In the genomic region with DNA sequence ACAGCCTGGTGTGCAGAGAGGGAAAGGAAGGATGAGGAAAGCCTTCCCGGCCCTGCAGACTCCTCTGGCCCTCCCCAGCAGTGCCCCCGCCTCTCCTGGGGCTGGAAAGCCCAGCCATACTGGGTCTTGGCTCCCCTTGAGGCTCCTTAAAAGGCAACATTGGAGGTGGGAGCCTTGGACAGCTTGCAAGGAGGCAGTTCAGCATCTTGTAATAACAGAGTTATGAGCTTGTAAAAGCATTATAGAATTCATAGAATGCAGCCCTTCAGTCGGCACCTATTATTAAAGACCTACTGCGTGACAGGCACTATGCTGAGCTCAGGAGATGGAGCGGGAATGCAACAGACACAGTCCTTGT, we compare ENCODE assay signal across 13 cellular contexts. TPM values are rescaled to one million over a fixed set of nuclear protein-coding genes. Genes with fewer than 3 reads are reported as not detected.
A peak's percentile ranks its signal among the peaks of the same experiment; 100 is the strongest.
DNase-seq lines count a peak whose midpoint lies in the region; TF ChIP-seq lines count a peak whose summit lies in the region.
"Had no signal": no experiment of that assay in that cellular context is flagged by ENCODE, and none has a peak within 500 bp of the region (broad histone marks: within the 10 kb centered on the region; RNA-seq: fewer than 3 reads in every experiment).

No MANE protein-coding gene starts in this region.

- whole genome bisulfite sequencing in neuronal stem cell (ENCODE audit: extremely low coverage in 2 of 2, insufficient read length in 2 of 2, insufficient replicate concordance in 1 of 2), 2 donors = no CpG with 5 or more reads among the region's 5 CpGs
- 35 to 43% methylated on average over 4 to 5 of the region's 5 CpGs for WGBS in transverse colon (ENCODE audit: low coverage in 1 of 2), 2 donors

- H3K4me2 ChIP-seq in neuronal stem cell (ENCODE audit: insufficient read depth, low read length, poor library complexity, severe bottlenecking) = no peak overlapping the region

- H3K4me3 ChIP-seq in neuronal stem cell (ENCODE audit: low read length in 2 of 2) (no peak overlapping the region), transverse colon (peak overlapping the region in 1 of 4 donors; percentile 13)

- H2BK5ac ChIP-seq in neuronal stem cell (ENCODE audit: low read length) = no peak overlapping the region

- H2AFZ ChIP-seq in neuronal stem cell (ENCODE audit: low read length) = peak overlapping the region; percentile 13

- H3K27ac ChIP-seq in RWPE1 = peak overlapping the region; percentile 41
- H3K27ac ChIP-seq in epithelial cell of prostate = peak overlapping the region; percentile 45
- no peak overlapping the region for H3K27ac ChIP-seq in neuronal stem cell (replicated peaks; ENCODE audit: low read length)
- peak overlapping the region; percentile 89 to 93 (median 92) for H3K27ac ChIP-seq in transverse colon
- H3K27ac ChIP-seq: C4-2B, neutrophil had no signal

- no peaks in the 10 kb centered on the region for H3K9me3 ChIP-seq in neuronal stem cell (replicated peaks in 1 of 2; ENCODE audit: control insufficient read depth in 2 of 2, insufficient read depth in 1 of 2, low read depth in 1 of 2, low read length in 2 of 2)
- H3K9me3 ChIP-seq in transverse colon = no peaks in the 10 kb centered on the region
- H3K9me3 ChIP-seq: neutrophil had no signal

- H3K18ac ChIP-seq in neuronal stem cell (ENCODE audit: low read length) = no peak overlapping the region

- H2BK12ac ChIP-seq in neuronal stem cell (ENCODE audit: low read length) = no peak overlapping the region

- POLR2A ChIA-PET in RWPE1 (lab: Yijun Ruan, JAX; ENCODE audit: low non-redundant PET) = no interaction called here

- no peak overlapping the region for H2AK5ac ChIP-seq in neuronal stem cell (ENCODE audit: low read depth, low read length)

- H4K91ac ChIP-seq in neuronal stem cell (ENCODE audit: low read depth, low read length, poor library complexity) = no peak overlapping the region

- TF ChIP-seq CTCF in RWPE1 (conservative IDR thresholded peaks at IDR 0.05; ENCODE audit: low read depth) (no peak), transverse colon (IDR thresholded peaks at IDR 0.05) (no peak)

- DNase-seq in RWPE1 (ENCODE audit: low spot score) = no peak
- DNase-seq in epithelial cell of prostate (ENCODE audit: low read depth, low spot score) = no peak
- DNase-seq in neuronal stem cell (ENCODE audit: low spot score) = no peak
- no peak for DNase-seq in transverse colon
- DNase-seq in activated CD4-positive, alpha-beta T cell treated with anti-CD3 and anti-CD28 coated beads for 1 hour = no peak
- no peak for DNase-seq in DMS79 treated with DMSO at 0.1 percent for 48 hours (lab: John Stamatoyannopoulos, UW)
- DNase-seq in activated CD4-positive, CD25-positive, alpha-beta regulatory T cell (lab: John Stamatoyannopoulos, UW) = no peak
- DNase-seq: foreskin melanocyte, GDM1 had no signal

- peak; percentile 58 for TF ChIP-seq EP300 in transverse colon (IDR thresholded peaks at IDR 0.05; ENCODE audit: low read depth)

- CTCF ChIA-PET in RWPE1 (lab: Yijun Ruan, JAX) = interaction anchor here (0.6 kb wide), 1 partner anchor 17 kb away, joined by 3 read pairs; no protein-coding TSS in a partner anchor

- no peak overlapping the region for H4K8ac ChIP-seq in neuronal stem cell (ENCODE audit: low read depth, low read length)

- no peaks in the 10 kb centered on the region for H3K79me1 ChIP-seq in neuronal stem cell (ENCODE audit: low read depth, low read length)

- H3K14ac ChIP-seq in neuronal stem cell (ENCODE audit: low read length) = no peak overlapping the region

- H2BK15ac ChIP-seq in neuronal stem cell (ENCODE audit: low read length) = no peak overlapping the region

- intact Hi-C loops in transverse colon (cut with DNase I; ENCODE audit: low total_unique reads) = no loop called here

- in situ Hi-C loops in transverse colon (cut with MboI; ENCODE audit: low pct_ligation_motif_present in 1 of 4, low pct_unique_long_range_greater_than_20kb in 1 of 4, low sequenced_read_pairs in 3 of 4) = no loop called here

- H3K9ac ChIP-seq in neuronal stem cell (ENCODE audit: low read depth, low read length, poor library complexity) = no peak overlapping the region

- peaks cover 0 to 87% (median 18%) of the 10 kb centered on the region in 3 experiments for H3K27me3 ChIP-seq in neuronal stem cell (ENCODE audit: control insufficient read depth in 3 of 3, insufficient read depth in 3 of 3, low read depth in 1 of 3, low read length in 3 of 3)
- H3K27me3 ChIP-seq in transverse colon = no peaks in the 10 kb centered on the region

- no peak overlapping the region for H3K4ac ChIP-seq in neuronal stem cell (ENCODE audit: low read length)

- no peak overlapping the region for H3K23ac ChIP-seq in neuronal stem cell (ENCODE audit: low read depth, low read length, poor library complexity)

- TF ChIP-seq POLR2A in transverse colon (IDR thresholded peaks at IDR 0.05) = no peak

- H3K4me1 ChIP-seq in neuronal stem cell (ENCODE audit: control insufficient read depth in 2 of 2, insufficient read depth in 1 of 2, low read depth in 1 of 2, low read length in 2 of 2) (peaks cover 6 to 14% of the 10 kb centered on the region in 2 donors), transverse colon (peaks cover 40 to 67% (median 64%) of the 10 kb centered on the region in 4 donors)

- H2BK120ac ChIP-seq in neuronal stem cell (ENCODE audit: low read depth, low read length) = no peak overlapping the region

- H3K36me3 ChIP-seq in neuronal stem cell (replicated peaks in 1 of 2; ENCODE audit: control insufficient read depth in 2 of 2, insufficient read depth in 2 of 2, low read length in 2 of 2) (no peaks in the 10 kb centered on the region), transverse colon (no peaks in the 10 kb centered on the region)
- H3K36me3 ChIP-seq: neutrophil had no signal

RNA-seq across cellular contexts. Expression of a gene that starts 4.2 kb away (rescaled TPM):
- 0.06 TPM for polyA plus RNA-seq in neuronal stem cell (2013, experiment 1 of 2)
- polyA plus RNA-seq in neuronal stem cell (2013, experiment 2 of 2) = not detected
- 100 to 1,000 TPM; 229 to 300 (median 272) TPM for total RNA-seq in transverse colon

RNA-seq across cellular contexts. Expression of a gene that starts 37.0 kb away (rescaled TPM):
- polyA plus RNA-seq in neuronal stem cell (2013, experiment 1 of 2) = 0.28 TPM
- polyA plus RNA-seq in neuronal stem cell (2013, experiment 2 of 2) = 0.22 TPM
- under 1 TPM in 1 of 4 donors, not detected in 3; 0.48 TPM for total RNA-seq in transverse colon
- total RNA-seq: HT-29, kidney epithelial cell had no signal
